In genomic region chr10:80132299-80133139, GRCh38 we compare ENCODE assay signal across 11 cellular contexts. TPM values are rescaled to one million over a fixed set of nuclear protein-coding genes. Genes with fewer than 3 reads are reported as not detected.
A peak's percentile ranks its signal among the peaks of the same experiment; 100 is the strongest.
DNase-seq lines count a peak whose midpoint lies in the region; ATAC-seq and TF ChIP-seq lines count a peak whose summit lies in the region.
"Had no signal": no experiment of that assay in that cellular context is flagged by ENCODE, and none has a peak within 500 bp of the region (broad histone marks: within the 10 kb centered on the region; RNA-seq: fewer than 3 reads in every experiment).

Gene PLAC9 (plus strand): TSS chr10:80132730. CDS start chr10:80132763, 33 bp downstream.

- H3K27ac Mint-ChIP-seq in activated CD8-positive, alpha-beta memory T cell treated with anti-CD3 and anti-CD28 coated beads, Interleukin-2, amount 10 ng/mL, durations not matched to agents 7 days and 5 days, result no peak within 1 kb of the TSS
- no peak within 1 kb of the TSS for H3K27ac Mint-ChIP-seq in activated CD4-positive, alpha-beta T cell treated with anti-CD3 and anti-CD28 coated beads for 36 hours

- H3K27me3 Mint-ChIP-seq in activated CD8-positive, alpha-beta memory T cell treated with anti-CD3 and anti-CD28 coated beads, Interleukin-2, amount 10 ng/mL, durations not matched to agents 7 days and 5 days, result peaks cover 37% of the 10 kb centered on the region
- H3K27me3 Mint-ChIP-seq in activated CD4-positive, alpha-beta T cell treated with anti-CD3 and anti-CD28 coated beads for 36 hours, result peaks cover 24% of the 10 kb centered on the region

- CTCF ChIA-PET in activated CD8-positive, alpha-beta memory T cell treated with anti-CD3 and anti-CD28 coated beads, Interleukin-2, amount 10 ng/mL, durations not matched to agents 7 days and 5 days (lab: Charles Lee), result interaction anchor here (1.3 to 2.5 kb wide), 2 partner anchors 74 to 128 kb away, joined by 3 to 10 read pairs; no protein-coding TSS in a partner anchor
- CTCF ChIA-PET in activated CD4-positive, alpha-beta T cell treated with anti-CD3 and anti-CD28 coated beads for 36 hours (lab: Charles Lee), result interaction anchor here (1.0 to 2.7 kb wide), 3 partner anchors 12 to 74 kb away, joined by 3 to 18 read pairs (median 6); no protein-coding TSS in a partner anchor

- POLR2A ChIA-PET in activated CD4-positive, alpha-beta T cell treated with anti-CD3 and anti-CD28 coated beads for 36 hours (lab: Charles Lee), result no interaction called here

- no peaks in the 10 kb centered on the region for H3K36me3 ChIP-seq in mucosa of descending colon (ENCODE audit: low read depth)

- H3K9me3 ChIP-seq in mucosa of descending colon, result no peaks in the 10 kb centered on the region

- ATAC-seq in activated CD8-positive, alpha-beta memory T cell treated with anti-CD3 and anti-CD28 coated beads, Interleukin-2, amount 10 ng/mL, durations not matched to agents 7 days and 5 days, result peak; percentile 20
- ATAC-seq in esophagus mucosa, result peak; percentile 57
- ATAC-seq in mucosa of descending colon, result peak; percentile 58
- ATAC-seq in activated CD4-positive, alpha-beta T cell treated with anti-CD3 and anti-CD28 coated beads for 36 hours, result no peak
- ATAC-seq in GM21381 (IDR thresholded peaks at IDR 0.05; ENCODE audit: unreplicated experiment), result no peak

- no peaks in the 10 kb centered on the region for H3K4me1 ChIP-seq in mucosa of descending colon (ENCODE audit: low read depth)

- no peak for TF ChIP-seq CTCF in mucosa of descending colon (IDR thresholded peaks at IDR 0.05)

- DNase-seq in activated CD8-positive, alpha-beta memory T cell treated with anti-CD3 and anti-CD28 coated beads, Interleukin-2, amount 10 ng/mL, durations not matched to agents 7 days and 5 days, result no peak
- no peak for DNase-seq in activated CD8-positive, alpha-beta memory T cell treated with anti-CD3 and anti-CD28 coated beads, Interleukin-2, amount 50 U/mL, for 4 hours
- DNase-seq in mucosa of descending colon (no peak), ureter (ENCODE audit: low spot score) (no peak), G401 (ENCODE audit: low spot score) (no peak)
- no peak for DNase-seq in activated CD4-positive, alpha-beta T cell treated with anti-CD3 and anti-CD28 coated beads for 36 hours
- DNase-seq: activated gamma-delta T cell treated with Interleukin-2 at 50 U/mL for 16 hours; CD4-positive, CD25-positive, alpha-beta regulatory T cell; NCI-H1930 had no signal

- no peaks in the 10 kb centered on the region for H3K9me3 Mint-ChIP-seq in activated CD8-positive, alpha-beta memory T cell treated with anti-CD3 and anti-CD28 coated beads, Interleukin-2, amount 10 ng/mL, durations not matched to agents 7 days and 5 days (ENCODE audit: low read depth)
- H3K9me3 Mint-ChIP-seq in activated CD4-positive, alpha-beta T cell treated with anti-CD3 and anti-CD28 coated beads for 36 hours (ENCODE audit: low read depth), result no peaks in the 10 kb centered on the region
- H3K9me3 Mint-ChIP-seq: CD4-positive, CD25-positive, alpha-beta regulatory T cell had no signal

- H3K36me3 Mint-ChIP-seq in activated CD8-positive, alpha-beta memory T cell treated with anti-CD3 and anti-CD28 coated beads, Interleukin-2, amount 10 ng/mL, durations not matched to agents 7 days and 5 days, result no peaks in the 10 kb centered on the region
- no peaks in the 10 kb centered on the region for H3K36me3 Mint-ChIP-seq in activated CD4-positive, alpha-beta T cell treated with anti-CD3 and anti-CD28 coated beads for 36 hours (ENCODE audit: low read depth)

- H3K4me3 ChIP-seq in mucosa of descending colon, result no peak within 1 kb of the TSS

- H3K4me1 Mint-ChIP-seq in activated CD8-positive, alpha-beta memory T cell treated with anti-CD3 and anti-CD28 coated beads, Interleukin-2, amount 10 ng/mL, durations not matched to agents 7 days and 5 days, result peaks cover 4% of the 10 kb centered on the region
- peaks cover 4% of the 10 kb centered on the region for H3K4me1 Mint-ChIP-seq in activated CD4-positive, alpha-beta T cell treated with anti-CD3 and anti-CD28 coated beads for 36 hours

- no peak within 1 kb of the TSS for H3K4me3 Mint-ChIP-seq in activated CD8-positive, alpha-beta memory T cell treated with anti-CD3 and anti-CD28 coated beads, Interleukin-2, amount 10 ng/mL, durations not matched to agents 7 days and 5 days
- no peak within 1 kb of the TSS for H3K4me3 Mint-ChIP-seq in activated CD4-positive, alpha-beta T cell treated with anti-CD3 and anti-CD28 coated beads for 36 hours
- H3K4me3 Mint-ChIP-seq: CD4-positive, CD25-positive, alpha-beta regulatory T cell had no signal

- in situ Hi-C loops in G401 (cut with HindIII; ENCODE audit: low sequenced_read_pairs), result no loop called here

- intact Hi-C loops in mucosa of descending colon (cut with DNase I, micrococcal nuclease), result no loop called here
- intact Hi-C loops in activated CD4-positive, alpha-beta T cell treated with anti-CD3 and anti-CD28 coated beads for 36 hours (cut with DNase I, micrococcal nuclease), result loop anchor here in 1 of 2 experiments (5.0 kb wide), 1 partner anchor 75 kb away; no protein-coding TSS in a partner anchor

RNA-seq across cellular contexts. Expression of gene PLAC9, which starts in this region (rescaled TPM):
- not detected for total RNA-seq in activated CD8-positive, alpha-beta memory T cell treated with anti-CD3 and anti-CD28 coated beads, Interleukin-2, amount 10 ng/mL, durations not matched to agents 7 days and 5 days
- total RNA-seq in esophagus mucosa (5.0 TPM), mucosa of descending colon (10 to 100 TPM in 2 of 3 donors, 1 to 10 TPM in 1; 3.2 to 15.1 (median 11.8) TPM), ureter (44.2 TPM)
- 1.7 TPM in 1 of 2 replicates, not detected in the other for total RNA-seq in G401 (2014; rRNA removed; shearing (Covaris generic))
- total RNA-seq in activated CD4-positive, alpha-beta T cell treated with anti-CD3 and anti-CD28 coated beads for 36 hours, result not detected
- total RNA-seq: CD4-positive, CD25-positive, alpha-beta regulatory T cell had no signal

Comparison
In these comparisons a context has a peak if more than half of its experiments do, and no peak if none do; other contexts are left out.
1. Peak in ATAC-seq in activated CD8-positive, alpha-beta memory T cell treated with anti-CD3 and anti-CD28 coated beads, Interleukin-2, amount 10 ng/mL, durations not matched to agents 7 days and 5 days; RNA of the gene not detected or under 1 TPM.
2. ATAC-seq: peak in esophagus mucosa (single experiment) and mucosa of descending colon (single experiment); none in activated CD4-positive, alpha-beta T cell treated with anti-CD3 and anti-CD28 coated beads for 36 hours (single experiment) and GM21381 (single experiment).